Comparison of ENCODE assay signal across 1 cellular context in the genomic region with DNA sequence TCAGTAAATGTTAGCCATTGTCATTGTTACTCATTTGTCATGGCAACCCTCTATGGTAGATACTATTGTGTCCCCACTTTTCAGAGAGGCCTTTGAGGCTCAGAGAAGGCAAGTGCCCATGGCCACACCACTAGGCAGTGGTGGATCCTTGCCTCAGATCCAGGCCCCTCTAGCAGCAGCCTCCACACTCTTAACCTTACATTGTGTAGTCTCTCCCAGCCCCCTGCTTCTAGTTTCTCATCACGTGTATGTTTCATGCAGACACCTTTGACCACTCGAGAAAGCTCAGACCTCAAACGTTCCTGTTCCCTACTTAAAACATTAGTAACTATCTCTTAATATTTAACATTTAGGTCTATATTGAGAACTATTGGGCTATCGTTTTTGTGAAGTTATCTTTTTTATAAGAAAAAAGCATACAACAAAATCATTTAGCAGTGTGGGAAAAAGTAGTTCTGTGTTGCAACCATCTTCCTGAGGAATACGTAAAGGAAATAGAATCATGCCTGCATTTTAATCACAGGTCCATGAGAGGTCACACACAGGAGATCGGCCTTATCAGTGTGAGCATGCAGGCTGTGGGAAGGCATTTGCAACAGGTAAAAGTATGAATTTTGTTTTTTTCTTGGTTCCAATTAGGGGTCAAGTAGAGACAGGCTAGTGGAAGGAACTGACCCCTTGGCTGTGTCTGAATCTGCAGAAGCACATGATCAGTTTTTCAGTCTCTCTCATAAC.
TF ChIP-seq lines count a peak whose summit lies in the region.

No MANE protein-coding gene starts in this region.

TF ChIP-seq in WTC11, 78 proteins besides CTCF, POLR2A, EP300 and RAD21 (continued from another document):
- TF ChIP-seq, protein P1, sequence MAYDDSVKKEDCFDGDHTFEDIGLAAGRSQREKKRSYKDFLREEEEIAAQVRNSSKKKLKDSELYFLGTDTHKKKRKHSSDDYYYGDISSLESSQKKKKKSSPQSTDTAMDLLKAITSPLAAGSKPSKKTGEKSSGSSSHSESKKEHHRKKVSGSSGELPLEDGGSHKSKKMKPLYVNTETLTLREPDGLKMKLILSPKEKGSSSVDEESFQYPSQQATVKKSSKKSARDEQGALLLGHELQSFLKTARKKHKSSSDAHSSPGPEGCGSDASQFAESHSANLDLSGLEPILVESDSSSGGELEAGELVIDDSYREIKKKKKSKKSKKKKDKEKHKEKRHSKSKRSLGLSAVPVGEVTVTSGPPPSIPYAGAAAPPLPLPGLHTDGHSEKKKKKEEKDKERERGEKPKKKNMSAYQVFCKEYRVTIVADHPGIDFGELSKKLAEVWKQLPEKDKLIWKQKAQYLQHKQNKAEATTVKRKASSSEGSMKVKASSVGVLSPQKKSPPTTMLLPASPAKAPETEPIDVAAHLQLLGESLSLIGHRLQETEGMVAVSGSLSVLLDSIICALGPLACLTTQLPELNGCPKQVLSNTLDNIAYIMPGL (CRISPR knock-in tag; IDR thresholded peaks at IDR 0.05), result no peak
- TF ChIP-seq ZNF138 (CRISPR knock-in tag; conservative IDR thresholded peaks at IDR 0.05) (no peak), NR3C1 (CRISPR knock-in tag; conservative IDR thresholded peaks at IDR 0.05; ENCODE audit: low read depth) (no peak), CREB1 (CRISPR knock-in tag; IDR thresholded peaks at IDR 0.05) (no peak), RELA (CRISPR knock-in tag; IDR thresholded peaks at IDR 0.05; ENCODE audit: borderline replicate concordance) (no peak), HMGA2 (CRISPR knock-in tag; IDR thresholded peaks at IDR 0.05) (no peak), ZNF317 (CRISPR knock-in tag; IDR thresholded peaks at IDR 0.05; ENCODE audit: borderline replicate concordance, low read depth) (no peak), FOXJ3 (CRISPR knock-in tag; IDR thresholded peaks at IDR 0.05; ENCODE audit: borderline replicate concordance) (no peak), ZNF219 (CRISPR knock-in tag; IDR thresholded peaks at IDR 0.05; ENCODE audit: borderline replicate concordance) (no peak)
- TF ChIP-seq, protein P2, sequence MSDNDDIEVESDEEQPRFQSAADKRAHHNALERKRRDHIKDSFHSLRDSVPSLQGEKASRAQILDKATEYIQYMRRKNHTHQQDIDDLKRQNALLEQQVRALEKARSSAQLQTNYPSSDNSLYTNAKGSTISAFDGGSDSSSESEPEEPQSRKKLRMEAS (CRISPR knock-in tag; IDR thresholded peaks at IDR 0.05), result no peak
- TF ChIP-seq, protein P3, sequence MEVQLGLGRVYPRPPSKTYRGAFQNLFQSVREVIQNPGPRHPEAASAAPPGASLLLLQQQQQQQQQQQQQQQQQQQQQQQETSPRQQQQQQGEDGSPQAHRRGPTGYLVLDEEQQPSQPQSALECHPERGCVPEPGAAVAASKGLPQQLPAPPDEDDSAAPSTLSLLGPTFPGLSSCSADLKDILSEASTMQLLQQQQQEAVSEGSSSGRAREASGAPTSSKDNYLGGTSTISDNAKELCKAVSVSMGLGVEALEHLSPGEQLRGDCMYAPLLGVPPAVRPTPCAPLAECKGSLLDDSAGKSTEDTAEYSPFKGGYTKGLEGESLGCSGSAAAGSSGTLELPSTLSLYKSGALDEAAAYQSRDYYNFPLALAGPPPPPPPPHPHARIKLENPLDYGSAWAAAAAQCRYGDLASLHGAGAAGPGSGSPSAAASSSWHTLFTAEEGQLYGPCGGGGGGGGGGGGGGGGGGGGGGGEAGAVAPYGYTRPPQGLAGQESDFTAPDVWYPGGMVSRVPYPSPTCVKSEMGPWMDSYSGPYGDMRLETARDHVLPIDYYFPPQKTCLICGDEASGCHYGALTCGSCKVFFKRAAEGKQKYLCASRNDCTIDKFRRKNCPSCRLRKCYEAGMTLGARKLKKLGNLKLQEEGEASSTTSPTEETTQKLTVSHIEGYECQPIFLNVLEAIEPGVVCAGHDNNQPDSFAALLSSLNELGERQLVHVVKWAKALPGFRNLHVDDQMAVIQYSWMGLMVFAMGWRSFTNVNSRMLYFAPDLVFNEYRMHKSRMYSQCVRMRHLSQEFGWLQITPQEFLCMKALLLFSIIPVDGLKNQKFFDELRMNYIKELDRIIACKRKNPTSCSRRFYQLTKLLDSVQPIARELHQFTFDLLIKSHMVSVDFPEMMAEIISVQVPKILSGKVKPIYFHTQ (CRISPR knock-in tag; IDR thresholded peaks at IDR 0.05), result no peak
- TF ChIP-seq, protein P4, sequence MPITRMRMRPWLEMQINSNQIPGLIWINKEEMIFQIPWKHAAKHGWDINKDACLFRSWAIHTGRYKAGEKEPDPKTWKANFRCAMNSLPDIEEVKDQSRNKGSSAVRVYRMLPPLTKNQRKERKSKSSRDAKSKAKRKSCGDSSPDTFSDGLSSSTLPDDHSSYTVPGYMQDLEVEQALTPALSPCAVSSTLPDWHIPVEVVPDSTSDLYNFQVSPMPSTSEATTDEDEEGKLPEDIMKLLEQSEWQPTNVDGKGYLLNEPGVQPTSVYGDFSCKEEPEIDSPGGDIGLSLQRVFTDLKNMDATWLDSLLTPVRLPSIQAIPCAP (CRISPR knock-in tag; IDR thresholded peaks at IDR 0.05), result no peak
- TF ChIP-seq, protein P5, sequence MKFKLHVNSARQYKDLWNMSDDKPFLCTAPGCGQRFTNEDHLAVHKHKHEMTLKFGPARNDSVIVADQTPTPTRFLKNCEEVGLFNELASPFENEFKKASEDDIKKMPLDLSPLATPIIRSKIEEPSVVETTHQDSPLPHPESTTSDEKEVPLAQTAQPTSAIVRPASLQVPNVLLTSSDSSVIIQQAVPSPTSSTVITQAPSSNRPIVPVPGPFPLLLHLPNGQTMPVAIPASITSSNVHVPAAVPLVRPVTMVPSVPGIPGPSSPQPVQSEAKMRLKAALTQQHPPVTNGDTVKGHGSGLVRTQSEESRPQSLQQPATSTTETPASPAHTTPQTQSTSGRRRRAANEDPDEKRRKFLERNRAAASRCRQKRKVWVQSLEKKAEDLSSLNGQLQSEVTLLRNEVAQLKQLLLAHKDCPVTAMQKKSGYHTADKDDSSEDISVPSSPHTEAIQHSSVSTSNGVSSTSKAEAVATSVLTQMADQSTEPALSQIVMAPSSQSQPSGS (CRISPR knock-in tag; IDR thresholded peaks at IDR 0.05; ENCODE audit: borderline replicate concordance, low read depth), result no peak
